8 cellular contexts compared by ENCODE assay signal in genomic region chr20:50844430-50845100, GRCh38. TPM values are rescaled to one million over a fixed set of nuclear protein-coding genes. Genes with fewer than 3 reads are reported as not detected.
DNase-seq lines count a peak whose midpoint lies in the region; ATAC-seq and TF ChIP-seq lines count a peak whose summit lies in the region.

No MANE protein-coding gene starts in this region.

- H3K9ac ChIP-seq in colonic mucosa (ENCODE audit: low read depth in 2 of 2, low read length in 2 of 2): no peak overlapping the region

- TF ChIP-seq POLR2A in spleen (IDR thresholded peaks at IDR 0.05): no peak

- ATAC-seq in HG03175 (IDR thresholded peaks at IDR 0.05; ENCODE audit: unreplicated experiment): peak; percentile 92
- ATAC-seq in memory B cell (ENCODE audit: low read depth): peak; percentile 50
- no peak; the same call in 1 of the 2 replicates for ATAC-seq in WTC11

- H3K27me3 Mint-ChIP-seq in memory B cell (no peaks in the 10 kb centered on the region), WTC11 (ENCODE audit: low read depth) (no peaks in the 10 kb centered on the region)

- 69 to 79% (median 75%) methylated on average over 4 to 9 of the region's 9 CpGs for WGBS in spleen, 5 donors

- POLR2A ChIA-PET in WTC11 (lab: Charles Lee): no interaction called here

- H3K4me1 Mint-ChIP-seq in memory B cell (peaks cover 26% of the 10 kb centered on the region), WTC11 (peaks cover 7% of the 10 kb centered on the region)

- H3K4me3 Mint-ChIP-seq in memory B cell (peak overlapping the region; percentile 17), WTC11 (no peak overlapping the region)

- DNase-seq in AG10803 (ENCODE audit: low read depth) (peak; percentile 28), GM19240 (ENCODE audit: insufficient read length, low spot score) (peak; percentile 90), activated T-cell treated with anti-CD3 and anti-CD28 coated beads for 4 hours (peak; percentile 23), memory B cell (ENCODE audit: low spot score in 2 of 2) (no peak), spleen (no peak), WTC11 (ENCODE audit: low spot score) (no peak), colonic mucosa (no peak)

- CTCF ChIA-PET in WTC11 (lab: Charles Lee): no interaction called here

- H3K4me1 ChIP-seq in spleen: peaks cover 5 to 43% (median 18%) of the 10 kb centered on the region in 6 donors
- no peaks in the 10 kb centered on the region for H3K4me1 ChIP-seq in colonic mucosa

- no peaks in the 10 kb centered on the region for H3K9me3 Mint-ChIP-seq in memory B cell
- no peaks in the 10 kb centered on the region for H3K9me3 Mint-ChIP-seq in WTC11

- TF ChIP-seq CTCF in AG10803 (conservative IDR thresholded peaks at IDR 0.05; ENCODE audit: low read length): no peak
- TF ChIP-seq CTCF in spleen (IDR thresholded peaks at IDR 0.05 in 8 of 11, conservative IDR thresholded peaks at IDR 0.05 in 3 of 11): no peak
- TF ChIP-seq CTCF in WTC11 (IDR thresholded peaks at IDR 0.05): no peak
- no peak for TF ChIP-seq CTCF in colonic mucosa (IDR thresholded peaks at IDR 0.05)

- H3K27me3 ChIP-seq in spleen (replicated peaks in 1 of 7) (no peaks in the 10 kb centered on the region), colonic mucosa (no peaks in the 10 kb centered on the region)

- H3K36me3 Mint-ChIP-seq in memory B cell (peaks cover 11% of the 10 kb centered on the region), WTC11 (no peaks in the 10 kb centered on the region)

- H3K27ac Mint-ChIP-seq in memory B cell: peak overlapping the region; percentile 31
- H3K27ac Mint-ChIP-seq in WTC11: no peak overlapping the region

- H3K36me3 ChIP-seq in spleen (peaks cover 0 to 55% (median 3%) of the 10 kb centered on the region in 6 donors), colonic mucosa (no peaks in the 10 kb centered on the region)

- intact Hi-C loops in spleen (cut with DNase I; ENCODE audit: low total_unique reads): no loop called here
- intact Hi-C loops in colonic mucosa (cut with DNase I): loop anchor here (2.0 kb wide), 1 partner anchor 48 kb away; no protein-coding TSS in a partner anchor

- H3K4me3 ChIP-seq in AG10803 (ENCODE audit: low read length) (no peak overlapping the region), spleen (no peak overlapping the region), colonic mucosa (no peak overlapping the region)

- H3K9me3 ChIP-seq in spleen: no peaks in the 10 kb centered on the region
- no peaks in the 10 kb centered on the region for H3K9me3 ChIP-seq in colonic mucosa

- H3K27ac ChIP-seq in spleen (peak overlapping the region in 1 of 8 donors; percentile 30), colonic mucosa (no peak overlapping the region)

TF ChIP-seq in WTC11, 78 proteins besides CTCF, POLR2A, EP300 and RAD21:
- TF ChIP-seq AR (CRISPR knock-in tag; IDR thresholded peaks at IDR 0.05) (no peak), ZNF317 (CRISPR knock-in tag; IDR thresholded peaks at IDR 0.05; ENCODE audit: borderline replicate concordance, low read depth) (no peak), ATF6 (CRISPR knock-in tag; IDR thresholded peaks at IDR 0.05) (no peak), ZNF671 (CRISPR knock-in tag; IDR thresholded peaks at IDR 0.05) (no peak), NFYB (CRISPR knock-in tag; conservative IDR thresholded peaks at IDR 0.05; ENCODE audit: low read depth) (no peak), ZSCAN18 (CRISPR knock-in tag; IDR thresholded peaks at IDR 0.05) (no peak), RELA (CRISPR knock-in tag; IDR thresholded peaks at IDR 0.05; ENCODE audit: borderline replicate concordance) (no peak), GABPB1 (CRISPR knock-in tag; IDR thresholded peaks at IDR 0.05) (no peak), NR2C2 (CRISPR knock-in tag; IDR thresholded peaks at IDR 0.05) (no peak), USF2 (CRISPR knock-in tag; IDR thresholded peaks at IDR 0.05) (no peak), NFATC4 (CRISPR knock-in tag; IDR thresholded peaks at IDR 0.05) (no peak)

RNA-seq across cellular contexts. Expression of gene BCAS4, which starts 49.7 kb away (rescaled TPM):
- 10 to 100 TPM; 11.8 to 20.9 (median 19.2) TPM for total RNA-seq in spleen
- polyA plus RNA-seq in spleen: 10 to 100 TPM; 24.5 to 33.3 (median 29.7) TPM
- total RNA-seq in WTC11 (2021): 25.8 to 31.0 TPM (median 29.8 TPM) in 3 replicates
- 1 to 10 TPM; 1.1 to 2.7 TPM for total RNA-seq in colonic mucosa

Comparison
In these comparisons a context has a peak if more than half of its experiments do, and no peak if none do; other contexts are left out.
1. DNase-seq: peak in AG10803 (single experiment), GM19240 (single experiment) and activated T-cell treated with anti-CD3 and anti-CD28 coated beads for 4 hours (single experiment); none in memory B cell (0 of 2), spleen (single experiment), WTC11 (single experiment) and colonic mucosa (single experiment).